ENCODE assay signal across 17 cellular contexts in genomic region chr20:48875914-48876240, GRCh38. TPM values are rescaled to one million over a fixed set of nuclear protein-coding genes. Genes with fewer than 3 reads are reported as not detected.
DNase-seq lines count a peak whose midpoint lies in the region; ATAC-seq, FAIRE-seq and TF ChIP-seq lines count a peak whose summit lies in the region.
"Had no signal": no experiment of that assay in that cellular context is flagged by ENCODE, and none has a peak within 500 bp of the region (broad histone marks: within the 10 kb centered on the region; RNA-seq: fewer than 3 reads in every experiment).

No MANE protein-coding gene starts in this region.

- TF ChIP-seq POLR2A in K562 (conservative IDR thresholded peaks at IDR 0.05): no peak

- peaks cover 3 to 18% of the 10 kb centered on the region in 2 experiments; a peak in 3 of 5 replicates for H3K4me1 ChIP-seq in K562 (replicated peaks in 1 of 2; ENCODE audit: control insufficient read depth in 2 of 2, insufficient read depth in 2 of 2, low read length in 2 of 2)
- H3K4me1 ChIP-seq: sigmoid colon had no signal

- H3K4me3 Mint-ChIP-seq in memory B cell (no peak overlapping the region), glutamatergic neuron (ENCODE audit: unreplicated experiment) (no peak overlapping the region)
- H3K4me3 Mint-ChIP-seq: activated naive CD8-positive, alpha-beta T cell treated with anti-CD3 and anti-CD28 coated beads for 36 hours; CD8-positive, alpha-beta memory T cell; stimulated activated naive CD8-positive, alpha-beta T cell treated with anti-CD3 and anti-CD28 coated beads, Interleukin-15, Interleukin-2, amounts not matched to agents 100 ng/mL and 50 ng/mL, for 24 hours had no signal

- POLR2A ChIA-PET in K562 (lab: Yijun Ruan, JAX): interaction anchor here (0.8 kb wide), 2 partner anchors 12 to 134 kb away, joined by 3 to 4 read pairs; no protein-coding TSS in a partner anchor

- H3K27ac Mint-ChIP-seq in memory B cell: peak overlapping the region; percentile 31
- no peak overlapping the region for H3K27ac Mint-ChIP-seq in glutamatergic neuron (ENCODE audit: unreplicated experiment)
- H3K27ac Mint-ChIP-seq: activated naive CD8-positive, alpha-beta T cell treated with anti-CD3 and anti-CD28 coated beads for 36 hours had no signal

- H3K9ac ChIP-seq in K562 (ENCODE audit: insufficient read depth in 1 of 2, low read depth in 2 of 2, low read length in 2 of 2): peak overlapping the region in 1 of 2 experiments; percentile 38; a peak in 1 of 4 replicates

- H3K36me3 Mint-ChIP-seq in memory B cell: no peaks in the 10 kb centered on the region
- no peaks in the 10 kb centered on the region for H3K36me3 Mint-ChIP-seq in glutamatergic neuron (ENCODE audit: unreplicated experiment)
- H3K36me3 Mint-ChIP-seq: CD8-positive, alpha-beta memory T cell had no signal

- no peak overlapping the region for H2AFZ ChIP-seq in K562 (ENCODE audit: low read depth, low read length)

- no peaks in the 10 kb centered on the region for H3K27me3 Mint-ChIP-seq in memory B cell
- peaks cover 5% of the 10 kb centered on the region for H3K27me3 Mint-ChIP-seq in glutamatergic neuron (ENCODE audit: unreplicated experiment)
- H3K27me3 Mint-ChIP-seq: activated naive CD8-positive, alpha-beta T cell treated with anti-CD3 and anti-CD28 coated beads for 36 hours; CD8-positive, alpha-beta memory T cell; stimulated activated naive CD8-positive, alpha-beta T cell treated with anti-CD3 and anti-CD28 coated beads, Interleukin-15, Interleukin-2, amounts not matched to agents 100 ng/mL and 50 ng/mL, for 24 hours had no signal

- CTCF ChIA-PET in K562 (lab: Yijun Ruan, JAX; ENCODE audit: low intra/inter-chr PET ratio): no interaction called here

- no peak for FAIRE-seq in K562 (lab: Jason Lieb, UNC)
- FAIRE-seq: endothelial cell of umbilical vein, TTC549 had no signal

- no peaks in the 10 kb centered on the region for H3K9me3 Mint-ChIP-seq in memory B cell
- peaks cover 8% of the 10 kb centered on the region for H3K9me3 Mint-ChIP-seq in glutamatergic neuron (ENCODE audit: unreplicated experiment)
- H3K9me3 Mint-ChIP-seq: CD8-positive, alpha-beta memory T cell had no signal

- TF ChIP-seq CTCF in K562 (IDR thresholded peaks at IDR 0.05 in 2 of 3, conservative IDR thresholded peaks at IDR 0.05 in 1 of 3; ENCODE audit: insufficient read depth in 2 of 3, low read depth in 1 of 3, low read length in 3 of 3): no peak
- no peak for TF ChIP-seq CTCF in glutamatergic neuron (IDR thresholded peaks at IDR 0.05; ENCODE audit: partially characterized antibody, unreplicated experiment)

- H4K20me1 ChIP-seq in K562 (replicated peaks; ENCODE audit: control insufficient read depth, insufficient read depth, low read length): no peaks in the 10 kb centered on the region

- TF ChIP-seq EP300 in K562 (IDR thresholded peaks at IDR 0.05; ENCODE audit: low read length): no peak

- H3K36me3 ChIP-seq in MG63 (no peaks in the 10 kb centered on the region), K562 (ENCODE audit: control insufficient read depth, insufficient read depth, low read length) (0 out of 3 replicates have a peak, but pooled peaks cover 3% of the 10 kb centered on the region)
- H3K36me3 ChIP-seq: sigmoid colon had no signal

- no peaks in the 10 kb centered on the region for H3K9me1 ChIP-seq in K562 (ENCODE audit: control insufficient read depth, insufficient read depth, low read length)

- H3K4me1 Mint-ChIP-seq in memory B cell (peaks cover 20% of the 10 kb centered on the region), glutamatergic neuron (ENCODE audit: low read depth, unreplicated experiment) (peaks cover 25% of the 10 kb centered on the region)

- intact Hi-C loops in K562 (cut with micrococcal nuclease): no loop called here

- H3K9me3 ChIP-seq in MG63 (no peaks in the 10 kb centered on the region), K562 (replicated peaks; ENCODE audit: control insufficient read depth, insufficient read depth, low read depth, low read length) (no peaks in the 10 kb centered on the region)
- H3K9me3 ChIP-seq: sigmoid colon had no signal

- 5% methylated on average over 5 of the region's 5 CpGs for whole genome bisulfite sequencing in K562 (ENCODE audit: insufficient coverage, low coverage, missing lambda C conversion rate)

- ATAC-seq in K562: peak; percentile 59
- no peak for ATAC-seq in memory B cell (ENCODE audit: low read depth)
- ATAC-seq in GM21447 (IDR thresholded peaks at IDR 0.05; ENCODE audit: unreplicated experiment): no peak
- no peak for ATAC-seq in GM19351 (IDR thresholded peaks at IDR 0.05; ENCODE audit: unreplicated experiment)
- ATAC-seq: Right ventricle myocardium inferior had no signal

- BruUV-seq in K562 (replicated peaks; lab: Mats Ljungman, UMichigan): no TSS peak

- H3K4me3 ChIP-seq in MG63 (no peak overlapping the region), K562 (no peak overlapping the region)
- H3K4me3 ChIP-seq: sigmoid colon had no signal

- H3K27me3 ChIP-seq in MG63 (no peaks in the 10 kb centered on the region), K562 (ENCODE audit: control insufficient read depth in 2 of 2, insufficient read depth in 2 of 2, low read length in 2 of 2) (no peaks in the 10 kb centered on the region)
- H3K27me3 ChIP-seq: sigmoid colon had no signal

- H3K79me2 ChIP-seq in K562 (ENCODE audit: control insufficient read depth, insufficient read depth, low read length): no peaks in the 10 kb centered on the region

- no peak overlapping the region for H3K27ac ChIP-seq in K562 (ENCODE audit: extremely low read depth, low read depth, low read length)
- H3K27ac ChIP-seq: sigmoid colon had no signal

- peak overlapping the region; percentile 3; the same call in 1 of the 2 replicates for H3K4me2 ChIP-seq in K562 (ENCODE audit: insufficient read depth, low read length)

- in situ Hi-C loops in K562 (cut with MboI): no loop called here

- TF ChIP-seq RAD21 in K562 (CRISPR knock-in tag; conservative IDR thresholded peaks at IDR 0.05 in 1 of 2, IDR thresholded peaks at IDR 0.05 in 1 of 2): no peak

- peak; percentile 93 for DNase-seq in DMS 273 (lab: John Stamatoyannopoulos, UW; ENCODE audit: unreplicated experiment)
- peak; percentile 42 for DNase-seq in MG63
- peak in 3 of 4 experiments; percentile 22 to 38 (median 33) for DNase-seq in K562 (ENCODE audit: extremely low read depth in 1 of 4, low spot score in 3 of 4)
- DNase-seq in memory B cell (ENCODE audit: low spot score in 2 of 2): no peak
- DNase-seq in NCI-H1694 treated with DMSO at 0.1 percent for 48 hours (lab: John Stamatoyannopoulos, UW): no peak
- DNase-seq in glutamatergic neuron: no peak
- DNase-seq: activated naive CD8-positive, alpha-beta T cell treated with anti-CD3 and anti-CD28 coated beads for 36 hours; CD8-positive, alpha-beta memory T cell; central memory CD4-positive, alpha-beta T cell; NCI-H1105; sigmoid colon had no signal

TF ChIP-seq in K562, 482 proteins besides CTCF, POLR2A, EP300 and RAD21 (continues in another document):
- peak; percentile 87 for TF ChIP-seq FOSL1 (tag; conservative IDR thresholded peaks at IDR 0.05)
- TF ChIP-seq FOXA3 (CRISPR knock-in tag; conservative IDR thresholded peaks at IDR 0.05 in 1 of 2, IDR thresholded peaks at IDR 0.05 in 1 of 2): no peak
- TF ChIP-seq ARID1B (IDR thresholded peaks at IDR 0.05): 0 out of 2 replicates have a peak, but pooled peaks have one; percentile 18

RNA-seq across cellular contexts. Expression of gene ARFGEF2, which starts 45.6 kb away (rescaled TPM):
- total RNA-seq in MG63 (2014; rRNA removed; shearing (Covaris generic); ENCODE audit: low replicate concordance): 17.9 and 22.5 TPM in 2 replicates
- 31.2 and 69.0 TPM in 2 replicates for total RNA-seq in K562 (2011; cell fraction: chromatin; rRNA removed; ENCODE audit: low replicate concordance)
- total RNA-seq in K562 (2011; cell fraction: nucleolus; rRNA removed): 19.2 and 25.7 TPM in 2 replicates
- 20.0 and 31.2 TPM in 2 replicates for total RNA-seq in K562 (2011; cell fraction: nucleoplasm; rRNA removed)
- 13.5 and 17.0 TPM in 2 replicates for total RNA-seq in K562 (2014; rRNA removed)
- 17.8 and 18.7 TPM in 2 replicates for total RNA-seq in K562 (2014; rRNA removed; fragmentation: Illumina TruSeq; extraction: Trizol)
- 17.6 and 18.1 TPM in 2 replicates for total RNA-seq in K562 (2015; rRNA removed; fragmentation: Illumina TruSeq; extraction: Trizol)
- 16.8 and 18.8 TPM in 2 replicates for total RNA-seq in K562 (2021)
- 10.1 and 13.5 TPM in 2 replicates for polyA plus RNA-seq in K562 (2011; rRNA removed)
- polyA plus RNA-seq in K562 (2011; cell fraction: cytosol; rRNA removed): 5.8 and 7.7 TPM in 2 replicates
- polyA plus RNA-seq in K562 (2011; cell fraction: nucleus; rRNA removed): 19.2 and 21.4 TPM in 2 replicates
- 9.0 and 9.8 TPM in 2 replicates for polyA plus RNA-seq in K562 (2012)
- polyA plus RNA-seq in K562 (2014; fragmentation: Illumina TruSeq; extraction: Trizol): 12.7 and 13.7 TPM in 2 replicates
- polyA plus RNA-seq in K562 (2014; fragmentation: Nextera tagmentation; extraction: Ambion mirVana): 1 to 10 TPM; 4.2 TPM
- 9.1 and 9.4 TPM in 2 replicates for polyA plus RNA-seq in K562 (2014; rRNA removed)
- 33.9 and 36.1 TPM in 2 replicates for polyA minus RNA-seq in K562 (2011; rRNA and poly(A)+ RNA removed)
- polyA minus RNA-seq in K562 (2011; cell fraction: cytosol; rRNA and poly(A)+ RNA removed): 12.8 and 16.2 TPM in 2 replicates
- polyA minus RNA-seq in K562 (2011; cell fraction: nucleus; rRNA and poly(A)+ RNA removed): 11.7 and 19.5 TPM in 2 replicates
- total RNA-seq in glutamatergic neuron (ENCODE audit: unreplicated experiment): 30.2 TPM

RNA-seq across cellular contexts. Expression of gene PREX1, which starts 48.1 kb away (rescaled TPM):
- 5.2 and 5.8 TPM in 2 replicates for total RNA-seq in MG63 (2014; rRNA removed; shearing (Covaris generic); ENCODE audit: low replicate concordance)
- 7.3 and 17.0 TPM in 2 replicates for total RNA-seq in K562 (2011; cell fraction: chromatin; rRNA removed; ENCODE audit: low replicate concordance)
- 5.9 and 8.0 TPM in 2 replicates for total RNA-seq in K562 (2011; cell fraction: nucleolus; rRNA removed)
- total RNA-seq in K562 (2011; cell fraction: nucleoplasm; rRNA removed): 7.9 and 9.6 TPM in 2 replicates
- total RNA-seq in K562 (2014; rRNA removed) (5.4 and 9.3 TPM in 2 replicates), K562 (2014; rRNA removed; fragmentation: Illumina TruSeq; extraction: Trizol) (3.3 and 5.1 TPM in 2 replicates), K562 (2015; rRNA removed; fragmentation: Illumina TruSeq; extraction: Trizol) (4.7 and 4.8 TPM in 2 replicates), K562 (2021) (9.0 and 10.4 TPM in 2 replicates), glutamatergic neuron (ENCODE audit: unreplicated experiment) (235 TPM)
- polyA plus RNA-seq in K562 (2011; rRNA removed) (1.8 and 4.9 TPM in 2 replicates), K562 (2014; fragmentation: Illumina TruSeq; extraction: Trizol) (5.5 and 6.1 TPM in 2 replicates), K562 (2014; fragmentation: Nextera tagmentation; extraction: Ambion mirVana) (1 to 10 TPM in 1 of 2 experiments, under 1 TPM in 1; 0.37 to 1.6 TPM), K562 (2014; rRNA removed) (4.2 and 4.4 TPM in 2 replicates)
- 2.5 and 2.6 TPM in 2 replicates for polyA plus RNA-seq in K562 (2011; cell fraction: cytosol; rRNA removed)
- polyA plus RNA-seq in K562 (2011; cell fraction: nucleus; rRNA removed): 5.3 and 7.3 TPM in 2 replicates
- 5.7 and 10.6 TPM in 2 replicates for polyA plus RNA-seq in K562 (2012)
- 3.3 and 4.7 TPM in 2 replicates for polyA minus RNA-seq in K562 (2011; rRNA and poly(A)+ RNA removed)
- polyA minus RNA-seq in K562 (2011; cell fraction: cytosol; rRNA and poly(A)+ RNA removed): 1.6 and 4.8 TPM in 2 replicates
- polyA minus RNA-seq in K562 (2011; cell fraction: nucleus; rRNA and poly(A)+ RNA removed): 2.7 and 8.8 TPM in 2 replicates

Comparison
In these comparisons a context has a peak if more than half of its experiments do, and no peak if none do; other contexts are left out.
1. DNase-seq: peak in DMS 273 (single experiment), MG63 (single experiment) and K562 (3 of 4); none in memory B cell (0 of 2), NCI-H1694 treated with DMSO at 0.1 percent for 48 hours (single experiment) and glutamatergic neuron (single experiment).
2. RNA of gene PREX1, which starts 48.1 kb away (total RNA-seq): 235 TPM in glutamatergic neuron (single experiment); 5.2 to 5.8 TPM in MG63 and 3.3 to 17.0 TPM in K562; every median in the first group is over 10 times any median in the second.